In genomic region chrX:47311857-47312774, GRCh38 we compare ENCODE assay signal across 9 cellular contexts.
A peak's percentile ranks its signal among the peaks of the same experiment; 100 is the strongest.
DNase-seq lines count a peak whose midpoint lies in the region; ATAC-seq and TF ChIP-seq lines count a peak whose summit lies in the region.
"Had no signal": no experiment of that assay in that cellular context is flagged by ENCODE, and none has a peak within 500 bp of the region (broad histone marks: within the 10 kb centered on the region; RNA-seq: fewer than 3 reads in every experiment).

No MANE protein-coding gene starts in this region.

- H3K4me2 ChIP-seq in parathyroid adenoma (ENCODE audit: low read length) = no peak overlapping the region
- H3K4me2 ChIP-seq: BLaER1 had no signal

- peak; percentile 70 for TF ChIP-seq CTCF in fibroblast of mammary gland (conservative IDR thresholded peaks at IDR 0.05; ENCODE audit: control insufficient read depth, insufficient read depth, low read depth, low read length)
- TF ChIP-seq CTCF in parathyroid adenoma (IDR thresholded peaks at IDR 0.05) = peak; percentile 59

- H3K27me3 ChIP-seq in parathyroid adenoma (ENCODE audit: control insufficient read depth, insufficient read depth, low read length) = no peaks in the 10 kb centered on the region

- H3K9ac ChIP-seq in parathyroid adenoma = no peak overlapping the region
- H3K9ac ChIP-seq: BLaER1 had no signal

- H3K4me1 ChIP-seq in parathyroid adenoma = no peaks in the 10 kb centered on the region
- H3K4me1 ChIP-seq: BLaER1 had no signal

- H3K79me2 ChIP-seq in parathyroid adenoma = no peaks in the 10 kb centered on the region

- no peaks in the 10 kb centered on the region for H3K36me3 ChIP-seq in parathyroid adenoma (ENCODE audit: control insufficient read depth, insufficient read depth, low read length)
- H3K36me3 ChIP-seq: BLaER1 had no signal

- no peak for ATAC-seq in HG02623 (IDR thresholded peaks at IDR 0.05; ENCODE audit: unreplicated experiment)

- H3K4me3 ChIP-seq in fibroblast of mammary gland (ENCODE audit: control insufficient read depth, low read depth, low read length) = no peak overlapping the region
- no peak overlapping the region for H3K4me3 ChIP-seq in parathyroid adenoma (ENCODE audit: low read depth, low read length)
- H3K4me3 ChIP-seq: BLaER1 had no signal

- H3K27ac ChIP-seq in parathyroid adenoma = no peak overlapping the region
- H3K27ac ChIP-seq: BLaER1 had no signal

- peak overlapping the region; percentile 70 for H2AFZ ChIP-seq in parathyroid adenoma

- H3K9me3 ChIP-seq in parathyroid adenoma (ENCODE audit: control insufficient read depth, low read length) = no peaks in the 10 kb centered on the region
- H3K9me3 ChIP-seq: BLaER1 had no signal

- DNase-seq in NCI-H82 (lab: John Stamatoyannopoulos, UW) (peak; percentile 43), NCI-H82 treated with DMSO at 0.1 percent for 48 hours (lab: John Stamatoyannopoulos, UW; ENCODE audit: unreplicated experiment) (no peak), NCI-H1694 treated with DMSO at 0.1 percent for 48 hours (lab: John Stamatoyannopoulos, UW) (peak; percentile 65), fibroblast of mammary gland (ENCODE audit: low read depth) (peak; percentile 79), NCI-H2081 treated with DMSO at 0.1 percent for 48 hours (lab: John Stamatoyannopoulos, UW) (no peak)
- peak; percentile 55 for DNase-seq in activated CD8-positive, alpha-beta memory T cell treated with anti-CD3 and anti-CD28 coated beads, Interleukin-2, amount 50 U/mL, for 48 hours

Comparison
In these comparisons a context has a peak if more than half of its experiments do, and no peak if none do; other contexts are left out.
1. DNase-seq: peak in NCI-H82 (single experiment), NCI-H1694 treated with DMSO at 0.1 percent for 48 hours (single experiment), activated CD8-positive, alpha-beta memory T cell treated with anti-CD3 and anti-CD28 coated beads, Interleukin-2, amount 50 U/mL, for 48 hours (single experiment) and fibroblast of mammary gland (single experiment); none in NCI-H82 treated with DMSO at 0.1 percent for 48 hours (single experiment) and NCI-H2081 treated with DMSO at 0.1 percent for 48 hours (single experiment).